12 cellular contexts compared by ENCODE assay signal in the genomic region with DNA sequence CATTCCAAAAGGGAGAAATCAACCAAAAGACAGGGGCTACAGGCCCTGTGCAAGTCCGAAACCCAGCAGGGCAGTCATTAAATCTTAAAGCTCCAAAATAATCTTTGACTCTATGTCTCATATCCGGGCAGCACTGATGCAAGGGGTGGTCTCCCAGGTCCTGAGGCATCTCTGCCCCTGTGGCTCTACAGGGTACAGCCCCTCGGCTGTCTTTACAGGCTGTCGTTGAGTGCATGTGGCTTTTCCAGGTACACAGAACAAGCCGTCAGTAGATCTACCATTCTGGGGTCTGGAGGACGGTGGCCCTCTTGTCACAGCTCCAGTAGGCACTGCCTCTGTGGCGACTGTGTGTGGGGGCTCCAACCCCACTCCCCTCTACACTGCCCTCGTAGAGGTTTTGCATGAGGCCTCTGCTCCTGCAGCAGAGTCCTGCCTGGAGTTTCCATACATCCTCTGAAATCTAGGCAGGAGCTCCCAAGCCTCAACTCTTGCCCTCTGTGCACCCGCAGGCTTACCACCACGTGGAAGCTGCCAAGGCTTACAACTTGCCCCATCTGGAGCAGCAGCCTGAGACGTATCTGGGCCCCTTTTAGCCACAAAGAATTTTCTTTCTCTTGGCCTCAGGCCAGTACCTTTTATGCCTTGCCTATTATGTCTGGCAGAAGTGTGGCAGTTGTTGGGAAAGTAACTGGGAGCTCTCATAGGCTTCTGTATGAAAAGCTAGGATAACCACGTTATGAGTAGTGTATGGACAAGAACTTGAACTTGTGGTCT. TPM values are rescaled to one million over a fixed set of nuclear protein-coding genes. Genes with fewer than 3 reads are reported as not detected.
A peak's percentile ranks its signal among the peaks of the same experiment; 100 is the strongest.
DNase-seq lines count a peak whose midpoint lies in the region; ATAC-seq and TF ChIP-seq lines count a peak whose summit lies in the region.
"Had no signal": no experiment of that assay in that cellular context is flagged by ENCODE, and none has a peak within 500 bp of the region (broad histone marks: within the 10 kb centered on the region; RNA-seq: fewer than 3 reads in every experiment).

No MANE protein-coding gene starts in this region.

- intact Hi-C loops in vagina (cut with DNase I), result no loop called here

- no peaks in the 10 kb centered on the region for H3K27me3 ChIP-seq in foreskin keratinocyte
- H3K27me3 ChIP-seq in vagina, result no peaks in the 10 kb centered on the region
- H3K27me3 ChIP-seq: right lobe of liver had no signal

- no peaks in the 10 kb centered on the region for H3K9me3 ChIP-seq in vagina
- H3K9me3 ChIP-seq: right lobe of liver had no signal

- no peaks in the 10 kb centered on the region for H3K36me3 ChIP-seq in vagina
- H3K36me3 ChIP-seq: right lobe of liver had no signal

- no peak overlapping the region for H3K27ac ChIP-seq in foreskin keratinocyte
- no peak overlapping the region for H3K27ac ChIP-seq in vagina
- H3K27ac ChIP-seq: right lobe of liver had no signal

- TF ChIP-seq CTCF in HFF-Myc (IDR thresholded peaks at IDR 0.05; ENCODE audit: low read depth, low read length, missing control alignments), result no peak
- TF ChIP-seq CTCF in foreskin keratinocyte (conservative IDR thresholded peaks at IDR 0.05), result no peak
- TF ChIP-seq CTCF in vagina (IDR thresholded peaks at IDR 0.05), result no peak

- no peak overlapping the region for H3K4me3 ChIP-seq in HFF-Myc (replicated peaks; ENCODE audit: low read depth, low read length)
- H3K4me3 ChIP-seq in vagina, result no peak overlapping the region
- H3K4me3 ChIP-seq: right lobe of liver had no signal

- TF ChIP-seq POLR2A in vagina (IDR thresholded peaks at IDR 0.05), result no peak

- DNase-seq in DMS 273 (lab: John Stamatoyannopoulos, UW; ENCODE audit: unreplicated experiment) (peak; percentile 99), HFF-Myc (ENCODE audit: extremely low read depth, low read depth) (peak; percentile 46), OCI-M1 (lab: John Stamatoyannopoulos, UW) (peak; percentile 12), foreskin keratinocyte (peak in 1 of 2 donors; percentile 30), left lobe of liver (ENCODE audit: low spot score) (no peak), vagina (ENCODE audit: extremely low spot score in 2 of 2) (no peak)
- no peak for DNase-seq in effector memory CD8-positive, alpha-beta T cell
- DNase-seq: activated CD4-positive, CD25-positive, alpha-beta regulatory T cell; NCI-H1048; right lobe of liver had no signal

- no peaks in the 10 kb centered on the region for H3K4me1 ChIP-seq in foreskin keratinocyte
- H3K4me1 ChIP-seq in vagina, result peaks cover 8% of the 10 kb centered on the region

- no peak overlapping the region for H3K4me3 Mint-ChIP-seq in effector memory CD8-positive, alpha-beta T cell
- H3K4me3 Mint-ChIP-seq: stimulated activated naive CD8-positive, alpha-beta T cell treated with anti-CD3 and anti-CD28 coated beads, Interleukin-15, Interleukin-2, amounts not matched to agents 100 ng/mL and 50 ng/mL, for 24 hours had no signal

- ATAC-seq in foreskin keratinocyte (peak; percentile 25), HG03432 (IDR thresholded peaks at IDR 0.05; ENCODE audit: unreplicated experiment) (no peak), left lobe of liver (no peak)
- no peak for ATAC-seq in effector memory CD8-positive, alpha-beta T cell (replicated peaks)

- H3K27me3 Mint-ChIP-seq in effector memory CD8-positive, alpha-beta T cell, result no peaks in the 10 kb centered on the region
- H3K27me3 Mint-ChIP-seq: stimulated activated naive CD8-positive, alpha-beta T cell treated with anti-CD3 and anti-CD28 coated beads, Interleukin-15, Interleukin-2, amounts not matched to agents 100 ng/mL and 50 ng/mL, for 24 hours had no signal

- no peaks in the 10 kb centered on the region for H3K9me3 Mint-ChIP-seq in effector memory CD8-positive, alpha-beta T cell
- H3K9me3 Mint-ChIP-seq: stimulated activated naive CD8-positive, alpha-beta T cell treated with anti-CD3 and anti-CD28 coated beads, Interleukin-15, Interleukin-2, amounts not matched to agents 100 ng/mL and 50 ng/mL, for 24 hours had no signal

- peaks cover 9% of the 10 kb centered on the region for H3K36me3 Mint-ChIP-seq in effector memory CD8-positive, alpha-beta T cell (ENCODE audit: insufficient read depth)

- peaks cover 13 to 33% of the 10 kb centered on the region in 2 donors for H3K4me1 Mint-ChIP-seq in effector memory CD8-positive, alpha-beta T cell (ENCODE audit: low read depth in 2 of 2)

- no peak overlapping the region for H3K27ac Mint-ChIP-seq in effector memory CD8-positive, alpha-beta T cell
- H3K27ac Mint-ChIP-seq: stimulated activated naive CD8-positive, alpha-beta T cell treated with anti-CD3 and anti-CD28 coated beads, Interleukin-15, Interleukin-2, amounts not matched to agents 100 ng/mL and 50 ng/mL, for 24 hours had no signal

RNA-seq across cellular contexts. Expression of a gene that starts 52.5 kb away (rescaled TPM):
- total RNA-seq in foreskin keratinocyte (7.4 and 7.8 TPM in 2 replicates), left lobe of liver (4.7 TPM), vagina (10.8 TPM)
- 2.4 and 2.5 TPM in 2 replicates for polyA plus RNA-seq in foreskin keratinocyte

Comparison
In these comparisons a context has a peak if more than half of its experiments do, and no peak if none do; other contexts are left out.
1. DNase-seq: peak in DMS 273 (single experiment), HFF-Myc (single experiment) and OCI-M1 (single experiment); none in effector memory CD8-positive, alpha-beta T cell (0 of 3), left lobe of liver (single experiment) and vagina (0 of 2).